In genomic region chr7:17371656-17372524, GRCh38 we compare ENCODE assay signal across 10 cellular contexts.
DNase-seq lines count a peak whose midpoint lies in the region; TF ChIP-seq lines count a peak whose summit lies in the region.
"Had no signal": no experiment of that assay in that cellular context is flagged by ENCODE, and none has a peak within 500 bp of the region (broad histone marks: within the 10 kb centered on the region; RNA-seq: fewer than 3 reads in every experiment).

No MANE protein-coding gene starts in this region.

- no peaks in the 10 kb centered on the region for H3K9me3 ChIP-seq in HAP-1

- TF ChIP-seq CTCF in AG09319 (IDR thresholded peaks at IDR 0.05; ENCODE audit: low read depth, low read length) (no peak), NB4 (IDR thresholded peaks at IDR 0.05; ENCODE audit: low read depth, low read length) (no peak), coronary artery (IDR thresholded peaks at IDR 0.05) (no peak)

- peak; percentile 86 for DNase-seq in AG09319 (ENCODE audit: extremely low read depth, low read depth)
- peak; percentile 60 for DNase-seq in NB4 (ENCODE audit: low read depth)
- no peak for DNase-seq in coronary artery (ENCODE audit: low spot score)
- DNase-seq in myocyte (ENCODE audit: low read depth) = peak; percentile 83
- DNase-seq in medulla oblongata (ENCODE audit: extremely low spot score) = no peak
- no peak for DNase-seq in inferior parietal cortex (ENCODE audit: extremely low spot score)
- no peak for DNase-seq in posterior cingulate gyrus
- DNase-seq in HAP-1 (ENCODE audit: low spot score in 2 of 2) = no peak
- DNase-seq: NCI-H1694, nucleus accumbens had no signal

- no peak for TF ChIP-seq POLR2A in NB4 (IDR thresholded peaks at IDR 0.05; ENCODE audit: extremely low read depth, insufficient read length)

- H3K27ac ChIP-seq in coronary artery = peak overlapping the region; percentile 8 to 43

- in situ Hi-C loops in HAP-1 (cut with MboI; ENCODE audit: low sequenced_read_pairs) = no loop called here

- no peaks in the 10 kb centered on the region for H3K4me1 ChIP-seq in HAP-1

- H3K36me3 ChIP-seq in HAP-1 (replicated peaks) = no peaks in the 10 kb centered on the region

- H3K4me3 ChIP-seq in NB4 (ENCODE audit: low read depth, low read length) = no peak overlapping the region
- H3K4me3 ChIP-seq in coronary artery = no peak overlapping the region
- no peak overlapping the region for H3K4me3 ChIP-seq in HAP-1

- intact Hi-C loops in posterior cingulate gyrus (cut with DNase I) = no loop called here

- H3K27me3 ChIP-seq in HAP-1 (ENCODE audit: low read depth) = no peaks in the 10 kb centered on the region

Comparison
In these comparisons a context has a peak if more than half of its experiments do, and no peak if none do; other contexts are left out.
1. DNase-seq: peak in AG09319 (single experiment), NB4 (single experiment) and myocyte (single experiment); none in coronary artery (single experiment), medulla oblongata (single experiment), inferior parietal cortex (single experiment), posterior cingulate gyrus (0 of 10) and HAP-1 (0 of 2).